Comparison of ENCODE assay signal across 13 cellular contexts in genomic region chr6:89954721-89955148, GRCh38.
DNase-seq lines count a peak whose midpoint lies in the region; ATAC-seq lines count a peak whose summit lies in the region.
"Had no signal": no experiment of that assay in that cellular context is flagged by ENCODE, and none has a peak within 500 bp of the region (broad histone marks: within the 10 kb centered on the region; RNA-seq: fewer than 3 reads in every experiment).

No MANE protein-coding gene starts in this region.

- peak; percentile 33 for ATAC-seq in activated CD4-positive, CD25-positive, alpha-beta regulatory T cell treated with anti-CD3 and anti-CD28 coated beads, Interleukin-2, amount 50 U/mL, for 24 hours
- ATAC-seq in activated naive CD4-positive, alpha-beta T cell treated with anti-CD3 and anti-CD28 coated beads, Interleukin-2, amount 50 U/mL, for 72 hours = peak; percentile 69 to 75
- peak in 1 of 2 donors; percentile 28 for ATAC-seq in naive thymus-derived CD8-positive, alpha-beta T cell

- H3K9me3 Mint-ChIP-seq in activated naive CD4-positive, alpha-beta T cell treated with anti-CD3 and anti-CD28 coated beads, Interleukin-2, amount 50 U/mL, for 72 hours = no peaks in the 10 kb centered on the region
- no peaks in the 10 kb centered on the region for H3K9me3 Mint-ChIP-seq in naive thymus-derived CD8-positive, alpha-beta T cell

- POLR2A ChIA-PET in naive thymus-derived CD8-positive, alpha-beta T cell (lab: Charles Lee) = interaction anchor here (0.5 to 0.9 kb wide), 3 partner anchors 10 to 90 kb away, joined by 3 to 5 read pairs (median 4); no protein-coding TSS in a partner anchor

- peak overlapping the region; percentile 10 for H3K27ac ChIP-seq in KOPT-K1 (ENCODE audit: low read depth, low read length, poor library complexity, severe bottlenecking)

- H3K9me3 ChIP-seq in KOPT-K1 (ENCODE audit: insufficient read depth, low read length, poor library complexity, severe bottlenecking) = no peaks in the 10 kb centered on the region

- H3K4me1 Mint-ChIP-seq in naive thymus-derived CD8-positive, alpha-beta T cell = peaks cover 48 to 85% (median 76%) of the 10 kb centered on the region in 4 donors

- no peak for DNase-seq in activated CD4-positive, CD25-positive, alpha-beta regulatory T cell (lab: John Stamatoyannopoulos, UW)
- DNase-seq in activated naive CD4-positive, alpha-beta T cell treated with anti-CD3 and anti-CD28 coated beads, Interleukin-2, amount 50 U/mL, for 72 hours (ENCODE audit: low spot score in 2 of 2) = no peak
- peak in 2 of 10 donors; percentile 36 to 53 for DNase-seq in naive thymus-derived CD8-positive, alpha-beta T cell
- no peak for DNase-seq in NCI-H2029 (lab: John Stamatoyannopoulos, UW)
- DNase-seq in hypothalamus (lab: John Stamatoyannopoulos, UW) = no peak
- no peak for DNase-seq in activated gamma-delta T cell treated with Interleukin-2 at 50 U/mL for 16 hours
- DNase-seq: 8988T; activated CD4-positive, alpha-beta T cell treated with anti-CD3 and anti-CD28 coated beads, Interleukin-2, amount 50 U/mL, for 4 hours; aorta; dorsolateral prefrontal cortex; GDM1 had no signal

- peak overlapping the region; percentile 8 to 76 (median 45) for H3K4me3 Mint-ChIP-seq in naive thymus-derived CD8-positive, alpha-beta T cell

- no peaks in the 10 kb centered on the region for H3K36me3 ChIP-seq in KOPT-K1 (ENCODE audit: insufficient read depth, low read length)

- H3K36me3 Mint-ChIP-seq in activated naive CD4-positive, alpha-beta T cell treated with anti-CD3 and anti-CD28 coated beads, Interleukin-2, amount 50 U/mL, for 72 hours = peaks cover 26 to 63% of the 10 kb centered on the region in 2 donors
- peaks cover 9 to 51% (median 14%) of the 10 kb centered on the region in 3 donors for H3K36me3 Mint-ChIP-seq in naive thymus-derived CD8-positive, alpha-beta T cell

- peak overlapping the region; percentile 73 to 92 for H3K27ac Mint-ChIP-seq in activated naive CD4-positive, alpha-beta T cell treated with anti-CD3 and anti-CD28 coated beads, Interleukin-2, amount 50 U/mL, for 72 hours
- H3K27ac Mint-ChIP-seq in naive thymus-derived CD8-positive, alpha-beta T cell = peak overlapping the region; percentile 67 to 97 (median 91)

- H3K27me3 Mint-ChIP-seq in naive thymus-derived CD8-positive, alpha-beta T cell = no peaks in the 10 kb centered on the region
